Comparison of ENCODE assay signal across 23 cellular contexts in genomic region chr14:78970677-78971076, GRCh38.
A peak's percentile ranks its signal among the peaks of the same experiment; 100 is the strongest.
DNase-seq lines count a peak whose midpoint lies in the region; ATAC-seq and TF ChIP-seq lines count a peak whose summit lies in the region.
"Had no signal": no experiment of that assay in that cellular context is flagged by ENCODE, and none has a peak within 500 bp of the region (broad histone marks: within the 10 kb centered on the region; RNA-seq: fewer than 3 reads in every experiment).

No MANE protein-coding gene starts in this region.

- no peaks in the 10 kb centered on the region for H3K27me3 Mint-ChIP-seq in glutamatergic neuron (ENCODE audit: unreplicated experiment)
- no peaks in the 10 kb centered on the region for H3K27me3 Mint-ChIP-seq in activated CD8-positive, alpha-beta memory T cell treated with anti-CD3 and anti-CD28 coated beads, Interleukin-2, amount 10 ng/mL, durations not matched to agents 7 days and 5 days

- no peaks in the 10 kb centered on the region for H3K9me3 Mint-ChIP-seq in glutamatergic neuron (ENCODE audit: unreplicated experiment)
- no peaks in the 10 kb centered on the region for H3K9me3 Mint-ChIP-seq in activated CD8-positive, alpha-beta memory T cell treated with anti-CD3 and anti-CD28 coated beads, Interleukin-2, amount 10 ng/mL, durations not matched to agents 7 days and 5 days (ENCODE audit: low read depth)
- H3K9me3 Mint-ChIP-seq: activated T-helper 17 cell treated with anti-CD3 and anti-CD28 coated beads, Interleukin-2, amount 50 U/mL, for 72 hours; memory B cell; T-helper 1 cell treated with Interleukin-12 subunit alpha and Interleukin-12 subunit beta and Interleukin-4 antibody, amounts not matched to agents 30 μg/mL and 1 μg/mL, for 36 hours had no signal

- peak overlapping the region; percentile 4 for H3K4me3 Mint-ChIP-seq in glutamatergic neuron (ENCODE audit: unreplicated experiment)
- H3K4me3 Mint-ChIP-seq in activated CD8-positive, alpha-beta memory T cell treated with anti-CD3 and anti-CD28 coated beads, Interleukin-2, amount 10 ng/mL, durations not matched to agents 7 days and 5 days = no peak overlapping the region
- H3K4me3 Mint-ChIP-seq: activated T-helper 17 cell treated with anti-CD3 and anti-CD28 coated beads, Interleukin-2, amount 50 U/mL, for 72 hours; memory B cell; naive thymus-derived CD4-positive, alpha-beta T cell; T-helper 1 cell treated with Interleukin-12 subunit alpha and Interleukin-12 subunit beta and Interleukin-4 antibody, amounts not matched to agents 30 μg/mL and 1 μg/mL, for 36 hours had no signal

- no peaks in the 10 kb centered on the region for H3K36me3 Mint-ChIP-seq in glutamatergic neuron (ENCODE audit: unreplicated experiment)
- no peaks in the 10 kb centered on the region for H3K36me3 Mint-ChIP-seq in activated CD8-positive, alpha-beta memory T cell treated with anti-CD3 and anti-CD28 coated beads, Interleukin-2, amount 10 ng/mL, durations not matched to agents 7 days and 5 days
- H3K36me3 Mint-ChIP-seq: memory B cell; naive thymus-derived CD4-positive, alpha-beta T cell had no signal

- H3K4me3 ChIP-seq in GM12865 (ENCODE audit: low read depth, low read length) = no peak overlapping the region
- H3K4me3 ChIP-seq: adrenal gland, heart right ventricle, smooth muscle cell, suprapubic skin had no signal

- peaks cover 10% of the 10 kb centered on the region for H3K4me1 Mint-ChIP-seq in glutamatergic neuron (ENCODE audit: low read depth, unreplicated experiment)
- H3K4me1 Mint-ChIP-seq in activated CD8-positive, alpha-beta memory T cell treated with anti-CD3 and anti-CD28 coated beads, Interleukin-2, amount 10 ng/mL, durations not matched to agents 7 days and 5 days = no peaks in the 10 kb centered on the region
- H3K4me1 Mint-ChIP-seq: activated T-helper 17 cell treated with anti-CD3 and anti-CD28 coated beads, Interleukin-2, amount 50 U/mL, for 72 hours; memory B cell; naive thymus-derived CD4-positive, alpha-beta T cell had no signal

- TF ChIP-seq CTCF in GM12865 (IDR thresholded peaks at IDR 0.05; ENCODE audit: insufficient read depth, low read depth, low read length, missing control alignments) (no peak), glutamatergic neuron (IDR thresholded peaks at IDR 0.05; ENCODE audit: partially characterized antibody, unreplicated experiment) (no peak)

- DNase-seq in GM12865 (ENCODE audit: low read depth) (peak; percentile 8), NCI-H146 (lab: John Stamatoyannopoulos, UW) (peak; percentile 88), NCI-H69 (lab: John Stamatoyannopoulos, UW) (peak; percentile 100), glutamatergic neuron (peak; percentile 45), cerebellum (ENCODE audit: low spot score) (no peak), GF-D8 (lab: John Stamatoyannopoulos, UW) (no peak)
- no peak for DNase-seq in activated CD8-positive, alpha-beta memory T cell treated with anti-CD3 and anti-CD28 coated beads, Interleukin-2, amount 10 ng/mL, durations not matched to agents 7 days and 5 days
- DNase-seq: adrenal gland; AML-193; caudate nucleus; effector CD4-positive, alpha-beta T cell; GOT3; heart right ventricle; KBM-7; naive thymus-derived CD4-positive, alpha-beta T cell had no signal

- CTCF ChIA-PET in activated CD8-positive, alpha-beta memory T cell treated with anti-CD3 and anti-CD28 coated beads, Interleukin-2, amount 10 ng/mL, durations not matched to agents 7 days and 5 days (lab: Charles Lee) = interaction anchor here (0.9 to 1.3 kb wide), 2 partner anchors 11 to 40 kb away, joined by 3 read pairs; no protein-coding TSS in a partner anchor

- H3K27ac Mint-ChIP-seq in glutamatergic neuron (ENCODE audit: unreplicated experiment) = peak overlapping the region; percentile 17
- no peak overlapping the region for H3K27ac Mint-ChIP-seq in activated CD8-positive, alpha-beta memory T cell treated with anti-CD3 and anti-CD28 coated beads, Interleukin-2, amount 10 ng/mL, durations not matched to agents 7 days and 5 days
- H3K27ac Mint-ChIP-seq: activated T-helper 17 cell treated with anti-CD3 and anti-CD28 coated beads, Interleukin-2, amount 50 U/mL, for 72 hours; memory B cell; naive thymus-derived CD4-positive, alpha-beta T cell; progenitor cell of endocrine pancreas; T-helper 1 cell treated with Interleukin-12 subunit alpha and Interleukin-12 subunit beta and Interleukin-4 antibody, amounts not matched to agents 30 μg/mL and 1 μg/mL, for 36 hours had no signal

- no peak for ATAC-seq in activated CD4-positive, CD25-positive, alpha-beta regulatory T cell treated with anti-CD3 and anti-CD28 coated beads, Interleukin-2, amount 50 U/mL, for 24 hours
- ATAC-seq in activated CD8-positive, alpha-beta memory T cell treated with anti-CD3 and anti-CD28 coated beads, Interleukin-2, amount 10 ng/mL, durations not matched to agents 7 days and 5 days = no peak
- ATAC-seq: activated T-helper 17 cell treated with anti-CD3 and anti-CD28 coated beads, Interleukin-2, amount 50 U/mL, for 72 hours; heart right ventricle; naive thymus-derived CD4-positive, alpha-beta T cell; Right ventricle myocardium inferior had no signal

Comparison
In these comparisons a context has a peak if more than half of its experiments do, and no peak if none do; other contexts are left out.
1. DNase-seq: peak in GM12865 (single experiment), NCI-H146 (single experiment), NCI-H69 (single experiment) and glutamatergic neuron (single experiment); none in activated CD8-positive, alpha-beta memory T cell treated with anti-CD3 and anti-CD28 coated beads, Interleukin-2, amount 10 ng/mL, durations not matched to agents 7 days and 5 days (single experiment), cerebellum (single experiment) and GF-D8 (single experiment).